38 cellular contexts compared by ENCODE assay signal in the genomic region with DNA sequence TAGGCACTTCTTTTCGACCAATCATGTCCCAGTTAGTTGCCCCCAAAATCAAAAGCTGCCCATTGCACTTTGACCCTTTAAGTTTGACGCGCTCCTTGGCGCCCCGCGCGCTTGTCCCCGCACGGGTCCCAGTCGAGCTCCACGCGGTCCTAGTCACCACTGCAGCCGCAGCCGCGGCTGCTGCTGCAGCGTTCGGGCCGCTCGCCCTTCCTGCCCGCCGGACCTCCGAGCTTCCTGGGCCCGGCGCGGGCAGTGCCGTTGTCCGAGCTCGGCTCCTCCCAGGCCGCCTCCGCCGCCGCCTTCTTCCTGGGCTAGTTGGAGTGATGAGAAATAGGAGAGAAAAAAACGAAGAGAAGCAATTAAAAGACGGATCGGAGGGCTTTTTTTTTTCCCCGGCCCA.
"Had no signal": no experiment of that assay in that cellular context is flagged by ENCODE, and none has a peak within 500 bp of the region (broad histone marks: within the 10 kb centered on the region; RNA-seq: fewer than 3 reads in every experiment).

No MANE protein-coding gene starts in this region.

- H3K9me3 Mint-ChIP-seq: activated naive CD4-positive, alpha-beta T cell treated with anti-CD3 and anti-CD28 coated beads, Interleukin-2, amount 50 U/mL, for 24 hours; activated T-cell treated with anti-CD3 and anti-CD28 coated beads, Interleukin-2, amount 50 U/mL, for 24 hours; activated T-helper 1 cell treated with anti-CD3 and anti-CD28 coated beads, Interleukin-12 subunit alpha, Interleukin-12 subunit beta, Interleukin-2, Interleukin-4 antibody, amounts not matched to agents 30 ng/mL and 10 ng/mL and 1 ng/mL, durations not matched to agents 14 hours and 24 hours and 36 hours; activated T-helper 2 cell treated with anti-CD3 and anti-CD28 coated beads, Interferon-gamma antibody, Interleukin-2, Interleukin-4, amounts not matched to agents 10 μg/mL and 5 μg/mL and 100 μg/mL, durations not matched to agents 14 hours and 24 hours and 36 hours had no signal

- H3K4me1 ChIP-seq: adrenal gland, ascending aorta, breast epithelium had no signal

- H3K27ac ChIP-seq: adrenal gland, ascending aorta, body of pancreas, brain microvascular endothelial cell, breast epithelium, cardiac muscle cell had no signal

- H3K4me1 Mint-ChIP-seq: activated naive CD4-positive, alpha-beta T cell treated with anti-CD3 and anti-CD28 coated beads, Interleukin-2, amount 10 ng/mL, durations not matched to agents 7 days and 5 days; activated naive CD4-positive, alpha-beta T cell treated with anti-CD3 and anti-CD28 coated beads, Interleukin-2, amount 50 U/mL, for 24 hours; activated naive CD8-positive, alpha-beta T cell treated with anti-CD3 and anti-CD28 coated beads for 36 hours; activated naive CD8-positive, alpha-beta T cell treated with anti-CD3 and anti-CD28 coated beads, Interleukin-2, amount 10 ng/mL, durations not matched to agents 7 days and 5 days; activated naive CD8-positive, alpha-beta T cell treated with anti-CD3 and anti-CD28 coated beads, Interleukin-2, amount 50 U/mL, for 24 hours; activated T-helper 17 cell treated with anti-CD3 and anti-CD28 coated beads, Interleukin-2, amount 50 U/mL, for 72 hours; brain; central memory CD8-positive, alpha-beta T cell had no signal

- H3K36me3 Mint-ChIP-seq: activated naive CD4-positive, alpha-beta T cell treated with anti-CD3 and anti-CD28 coated beads, Interleukin-2, amount 10 ng/mL, durations not matched to agents 7 days and 5 days; activated naive CD4-positive, alpha-beta T cell treated with anti-CD3 and anti-CD28 coated beads, Interleukin-2, amount 50 U/mL, for 24 hours; activated naive CD8-positive, alpha-beta T cell; activated naive CD8-positive, alpha-beta T cell treated with anti-CD3 and anti-CD28 coated beads for 36 hours; activated naive CD8-positive, alpha-beta T cell treated with anti-CD3 and anti-CD28 coated beads, Interleukin-2, amount 10 ng/mL, durations not matched to agents 7 days and 5 days; brain had no signal

- DNase-seq: activated effector memory CD4-positive, alpha-beta T cell treated with anti-CD3 and anti-CD28 coated beads, Interleukin-2, amount 50 U/mL, for 16 hours; activated effector memory CD4-positive, alpha-beta T cell treated with Interleukin-2 at 50 U/mL for 16 hours; activated gamma-delta T cell; activated gamma-delta T cell treated with Interleukin-2 at 50 U/mL for 16 hours; activated naive CD4-positive, alpha-beta T cell; activated naive CD4-positive, alpha-beta T cell treated with anti-CD3 and anti-CD28 coated beads for 36 hours; activated naive CD4-positive, alpha-beta T cell treated with anti-CD3 and anti-CD28 coated beads, Interleukin-2, amount 10 ng/mL, durations not matched to agents 7 days and 5 days; activated naive CD4-positive, alpha-beta T cell treated with anti-CD3 and anti-CD28 coated beads, Interleukin-2, amount 50 U/mL, for 16 hours; activated naive CD4-positive, alpha-beta T cell treated with Interleukin-2 at 50 U/mL for 16 hours; activated naive CD8-positive, alpha-beta T cell treated with anti-CD3 and anti-CD28 coated beads for 36 hours; activated naive CD8-positive, alpha-beta T cell treated with anti-CD3 and anti-CD28 coated beads, Interleukin-2, amount 10 ng/mL, durations not matched to agents 7 days and 5 days; activated naive CD8-positive, alpha-beta T cell treated with anti-CD3 and anti-CD28 coated beads, Interleukin-2, amount 50 U/mL, for 24 hours; activated T-cell treated with anti-CD3 and anti-CD28 coated beads, Interleukin-2, amount 50 U/mL, for 1 hour; activated T-cell treated with anti-CD3 and anti-CD28 coated beads, Interleukin-2, amount 50 U/mL, for 24 hours; activated T-cell treated with anti-CD3 and anti-CD28 coated beads, Interleukin-2, amount 50 U/mL, for 4 hours; activated T-cell treated with anti-CD3 and anti-CD28 coated beads, Interleukin-2, amount 50 U/mL, for 48 hours; activated T-cell treated with anti-CD3 and anti-CD28 coated beads, Interleukin-2, amount 50 U/mL, for 72 hours; adrenal gland; amniotic stem cell; amygdala; anterior cingulate cortex; aorta; body of pancreas; brain microvascular endothelial cell; caudate nucleus; central memory CD4-positive, alpha-beta T cell; cerebellar nuclear complex had no signal

- H3K27me3 ChIP-seq: adrenal gland, ascending aorta, body of pancreas, brain microvascular endothelial cell, breast epithelium had no signal

- H3K27me3 Mint-ChIP-seq: activated naive CD4-positive, alpha-beta T cell treated with anti-CD3 and anti-CD28 coated beads, Interleukin-2, amount 10 ng/mL, durations not matched to agents 7 days and 5 days; activated naive CD4-positive, alpha-beta T cell treated with anti-CD3 and anti-CD28 coated beads, Interleukin-2, amount 50 U/mL, for 24 hours; activated naive CD8-positive, alpha-beta T cell treated with anti-CD3 and anti-CD28 coated beads, Interleukin-2, amount 10 ng/mL, durations not matched to agents 7 days and 5 days; activated T-cell treated with anti-CD3 and anti-CD28 coated beads, Interleukin-2, amount 50 U/mL, for 24 hours; brain; central memory CD8-positive, alpha-beta T cell had no signal

- ATAC-seq: activated naive CD4-positive, alpha-beta T cell treated with anti-CD3 and anti-CD28 coated beads, Interleukin-2, amount 50 U/mL, for 72 hours; activated naive CD8-positive, alpha-beta T cell treated with anti-CD3 and anti-CD28 coated beads, Interleukin-2, amount 50 U/mL, for 24 hours; activated T-cell treated with anti-CD3 and anti-CD28 coated beads, Interleukin-2, amount 50 U/mL, for 4 hours; activated T-cell treated with anti-CD3 and anti-CD28 coated beads, Interleukin-2, amount 50 U/mL, for 72 hours; activated T-helper 17 cell treated with anti-CD3 and anti-CD28 coated beads, Interleukin-2, amount 50 U/mL, for 72 hours; body of pancreas had no signal

- H3K4me3 ChIP-seq: adrenal gland, ascending aorta, body of pancreas, breast epithelium, cardiac muscle cell had no signal

- H3K4me3 Mint-ChIP-seq: activated naive CD4-positive, alpha-beta T cell treated with anti-CD3 and anti-CD28 coated beads for 36 hours; activated naive CD4-positive, alpha-beta T cell treated with anti-CD3 and anti-CD28 coated beads, Interleukin-2, amount 10 ng/mL, durations not matched to agents 7 days and 5 days; activated naive CD4-positive, alpha-beta T cell treated with anti-CD3 and anti-CD28 coated beads, Interleukin-2, amount 50 U/mL, for 24 hours; activated naive CD8-positive, alpha-beta T cell; activated naive CD8-positive, alpha-beta T cell treated with anti-CD3 and anti-CD28 coated beads for 36 hours; activated naive CD8-positive, alpha-beta T cell treated with anti-CD3 and anti-CD28 coated beads, Interleukin-2, amount 10 ng/mL, durations not matched to agents 7 days and 5 days; activated naive CD8-positive, alpha-beta T cell treated with anti-CD3 and anti-CD28 coated beads, Interleukin-2, amount 50 U/mL, for 24 hours; activated T-cell treated with anti-CD3 and anti-CD28 coated beads, Interleukin-2, amount 50 U/mL, for 24 hours; activated T-cell treated with anti-CD3 and anti-CD28 coated beads, Interleukin-2, amount 50 U/mL, for 4 hours; activated T-cell treated with anti-CD3 and anti-CD28 coated beads, Interleukin-2, amount 50 U/mL, for 72 hours; activated T-helper 1 cell treated with anti-CD3 and anti-CD28 coated beads, Interleukin-12 subunit alpha, Interleukin-12 subunit beta, Interleukin-2, Interleukin-4 antibody, amounts not matched to agents 30 ng/mL and 10 ng/mL and 1 ng/mL, durations not matched to agents 14 hours and 24 hours and 36 hours; activated T-helper 17 cell treated with anti-CD3 and anti-CD28 coated beads, Interleukin-2, amount 50 U/mL, for 72 hours; brain; central memory CD8-positive, alpha-beta T cell had no signal

- H3K27ac Mint-ChIP-seq: activated naive CD4-positive, alpha-beta T cell treated with anti-CD3 and anti-CD28 coated beads for 36 hours; activated naive CD4-positive, alpha-beta T cell treated with anti-CD3 and anti-CD28 coated beads, Interleukin-2, amount 10 ng/mL, durations not matched to agents 7 days and 5 days; activated naive CD4-positive, alpha-beta T cell treated with anti-CD3 and anti-CD28 coated beads, Interleukin-2, amount 50 U/mL, for 24 hours; activated naive CD4-positive, alpha-beta T cell treated with anti-CD3 and anti-CD28 coated beads, Interleukin-2, amount 50 U/mL, for 72 hours; activated naive CD8-positive, alpha-beta T cell; activated naive CD8-positive, alpha-beta T cell treated with anti-CD3 and anti-CD28 coated beads for 36 hours; activated naive CD8-positive, alpha-beta T cell treated with anti-CD3 and anti-CD28 coated beads, Interleukin-2, amount 10 ng/mL, durations not matched to agents 7 days and 5 days; activated naive CD8-positive, alpha-beta T cell treated with anti-CD3 and anti-CD28 coated beads, Interleukin-2, amount 50 U/mL, for 24 hours; activated T-cell treated with anti-CD3 and anti-CD28 coated beads, Interleukin-2, amount 50 U/mL, for 24 hours; activated T-cell treated with anti-CD3 and anti-CD28 coated beads, Interleukin-2, amount 50 U/mL, for 72 hours; activated T-helper 1 cell treated with anti-CD3 and anti-CD28 coated beads, Interleukin-12 subunit alpha, Interleukin-12 subunit beta, Interleukin-2, Interleukin-4 antibody, amounts not matched to agents 30 ng/mL and 10 ng/mL and 1 ng/mL, durations not matched to agents 14 hours and 24 hours and 36 hours; activated T-helper 17 cell treated with anti-CD3 and anti-CD28 coated beads, Interleukin-2, amount 50 U/mL, for 72 hours; activated T-helper 2 cell treated with anti-CD3 and anti-CD28 coated beads, Interferon-gamma antibody, Interleukin-2, Interleukin-4, amounts not matched to agents 10 μg/mL and 5 μg/mL and 100 μg/mL, durations not matched to agents 14 hours and 24 hours and 36 hours; brain had no signal

- H3K36me3 ChIP-seq: adrenal gland, ascending aorta, brain microvascular endothelial cell, breast epithelium, cardiac muscle cell had no signal
